Comparison of ENCODE assay signal across 1 cellular context in genomic region chr14:71628433-71628832, GRCh38.
TF ChIP-seq lines count a peak whose summit lies in the region.

No MANE protein-coding gene starts in this region.

TF ChIP-seq in SK-N-SH treated with all-trans-retinoic acid at 6 μM for 48 hours, 23 proteins besides CTCF, POLR2A, EP300 and RAD21 (continued from another document):
- TF ChIP-seq PPARA (CRISPR knock-in tag; IDR thresholded peaks at IDR 0.05; ENCODE audit: borderline replicate concordance) = no peak
- TF ChIP-seq BACH2 (CRISPR knock-in tag; IDR thresholded peaks at IDR 0.05; ENCODE audit: borderline replicate concordance) = no peak; the same call in 1 of the 2 replicates
- TF ChIP-seq ZNF70 (CRISPR knock-in tag; IDR thresholded peaks at IDR 0.05) = peak; percentile 31; the same call in 1 of the 2 replicates
- no peak for TF ChIP-seq CSDC2 (CRISPR knock-in tag; IDR thresholded peaks at IDR 0.05)
- TF ChIP-seq CREB5 (CRISPR knock-in tag; IDR thresholded peaks at IDR 0.05; ENCODE audit: low read depth) = no peak
- peak; percentile 97 for TF ChIP-seq ISL1 (CRISPR knock-in tag; IDR thresholded peaks at IDR 0.05)
